In the genomic region with DNA sequence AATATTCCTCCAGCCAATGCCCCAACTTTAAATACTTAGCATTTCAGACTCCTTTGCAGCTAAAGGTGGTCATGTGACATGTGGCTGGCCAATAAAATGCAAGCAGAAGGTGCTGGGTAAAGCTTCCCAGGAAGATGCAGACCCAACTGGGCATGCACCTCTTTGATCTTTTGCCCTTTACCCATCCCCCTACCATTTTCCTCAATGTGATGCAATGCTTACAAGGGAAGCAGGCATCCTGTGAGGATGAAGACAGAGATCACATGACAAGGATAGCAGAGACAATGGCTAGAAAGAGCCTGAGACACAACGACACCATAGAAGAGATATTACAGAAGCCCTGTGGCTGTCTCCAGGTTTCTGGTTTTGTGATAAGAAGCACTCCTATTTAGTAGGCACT, we compare ENCODE assay signal across 3 cellular contexts.
TF ChIP-seq lines count a peak whose summit lies in the region.

No MANE protein-coding gene starts in this region.

TF ChIP-seq in HepG2, 621 proteins besides CTCF, POLR2A, EP300 and RAD21:
- TF ChIP-seq KDM1A (CRISPR knock-in tag; IDR thresholded peaks at IDR 0.05): no peak
- TF ChIP-seq SIX1 (CRISPR knock-in tag; IDR thresholded peaks at IDR 0.05; ENCODE audit: borderline replicate concordance): no peak
- no peak for TF ChIP-seq SMYD3 (CRISPR knock-in tag; IDR thresholded peaks at IDR 0.05)
- TF ChIP-seq CEBPB (IDR thresholded peaks at IDR 0.05; ENCODE audit: borderline replicate concordance, low read depth, low read length): peak; percentile 56; the same call in 1 of the 2 replicates
- TF ChIP-seq, protein P1, sequence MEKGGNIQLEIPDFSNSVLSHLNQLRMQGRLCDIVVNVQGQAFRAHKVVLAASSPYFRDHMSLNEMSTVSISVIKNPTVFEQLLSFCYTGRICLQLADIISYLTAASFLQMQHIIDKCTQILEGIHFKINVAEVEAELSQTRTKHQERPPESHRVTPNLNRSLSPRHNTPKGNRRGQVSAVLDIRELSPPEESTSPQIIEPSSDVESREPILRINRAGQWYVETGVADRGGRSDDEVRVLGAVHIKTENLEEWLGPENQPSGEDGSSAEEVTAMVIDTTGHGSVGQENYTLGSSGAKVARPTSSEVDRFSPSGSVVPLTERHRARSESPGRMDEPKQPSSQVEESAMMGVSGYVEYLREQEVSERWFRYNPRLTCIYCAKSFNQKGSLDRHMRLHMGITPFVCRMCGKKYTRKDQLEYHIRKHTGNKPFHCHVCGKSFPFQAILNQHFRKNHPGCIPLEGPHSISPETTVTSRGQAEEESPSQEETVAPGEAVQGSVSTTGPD (CRISPR knock-in tag; IDR thresholded peaks at IDR 0.05): no peak
- TF ChIP-seq ZNF281 (CRISPR knock-in tag; IDR thresholded peaks at IDR 0.05; ENCODE audit: borderline replicate concordance): peak; percentile 85
- no peak for TF ChIP-seq ZNF564 (CRISPR knock-in tag; IDR thresholded peaks at IDR 0.05)
- TF ChIP-seq ZNF207 (IDR thresholded peaks at IDR 0.05; ENCODE audit: borderline replicate concordance): no peak
- no peak for TF ChIP-seq RFXAP (CRISPR knock-in tag; IDR thresholded peaks at IDR 0.05; ENCODE audit: borderline replicate concordance)
- TF ChIP-seq ZNF530 (CRISPR knock-in tag; IDR thresholded peaks at IDR 0.05; ENCODE audit: low read depth): no peak
- TF ChIP-seq ZUFSP (CRISPR knock-in tag; IDR thresholded peaks at IDR 0.05; ENCODE audit: borderline replicate concordance): no peak
- no peak for TF ChIP-seq JUN (CRISPR knock-in tag; IDR thresholded peaks at IDR 0.05)
- peak; percentile 36 for TF ChIP-seq CEBPG (CRISPR knock-in tag; IDR thresholded peaks at IDR 0.05)
TF ChIP-seq in HepG2: peak in this region for 3.

TF ChIP-seq in IMR-90, 13 proteins besides CTCF, POLR2A, EP300 and RAD21:
- no peak for TF ChIP-seq MXI1 (IDR thresholded peaks at IDR 0.05; ENCODE audit: borderline replicate concordance, low read depth, low read length)
- peak; percentile 39; the same call in 1 of the 2 replicates for TF ChIP-seq CEBPB (IDR thresholded peaks at IDR 0.05; ENCODE audit: low read depth, low read length)

TF ChIP-seq in H1, 55 proteins besides CTCF, POLR2A, EP300 and RAD21:
- TF ChIP-seq YY1 (IDR thresholded peaks at IDR 0.05; ENCODE audit: low read depth, low read length) (no peak), CEBPB (IDR thresholded peaks at IDR 0.05; ENCODE audit: low read depth, low read length) (peak; percentile 77)
